ENCODE assay signal across 22 cellular contexts in the genomic region with DNA sequence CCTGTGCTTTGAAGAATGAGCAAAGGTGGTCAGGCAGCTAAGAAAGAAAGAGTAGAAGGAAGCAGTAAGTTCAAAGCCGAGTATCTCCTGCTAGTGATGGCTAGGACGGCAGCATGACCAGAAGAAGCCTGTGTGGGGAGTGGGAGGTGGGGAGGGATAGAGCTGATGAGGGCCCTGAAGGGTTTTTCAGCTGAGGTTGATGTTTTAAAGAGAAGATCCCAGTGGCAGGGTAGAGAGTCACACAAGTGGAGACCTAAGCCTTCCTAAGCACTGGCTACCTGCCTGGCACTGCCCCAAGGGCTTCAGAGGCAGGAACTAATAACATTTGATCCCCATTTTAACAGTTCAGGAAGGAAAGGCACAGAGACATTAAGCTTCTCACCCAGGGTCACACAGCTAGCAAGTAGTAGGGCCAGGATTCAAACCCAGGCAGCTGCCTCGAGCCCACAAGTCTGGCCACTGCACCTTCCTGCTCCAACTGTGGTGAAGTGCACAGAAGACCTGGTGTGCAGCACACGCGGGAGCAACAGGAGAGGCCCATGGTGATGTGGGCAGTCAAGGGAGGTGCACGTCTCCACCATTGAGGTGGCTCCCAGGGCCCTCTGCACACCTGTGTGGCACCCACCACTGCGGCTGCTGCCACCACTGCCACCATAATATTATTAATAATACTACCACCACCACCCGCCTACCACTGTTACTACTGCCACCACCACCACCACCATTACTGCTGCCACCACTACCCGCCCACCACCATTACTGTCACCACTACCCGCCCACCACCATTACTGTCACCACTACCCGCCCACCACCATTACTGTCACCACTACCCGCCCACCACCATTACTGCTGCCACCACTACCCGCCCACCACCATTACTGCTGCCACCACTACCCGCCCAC. TPM values are rescaled to one million over a fixed set of nuclear protein-coding genes. Genes with fewer than 3 reads are reported as not detected.
DNase-seq lines count a peak whose midpoint lies in the region; ATAC-seq and TF ChIP-seq lines count a peak whose summit lies in the region.
"Had no signal": no experiment of that assay in that cellular context is flagged by ENCODE, and none has a peak within 500 bp of the region (broad histone marks: within the 10 kb centered on the region; RNA-seq: fewer than 3 reads in every experiment).

No MANE protein-coding gene starts in this region.

- no peak for TF ChIP-seq CTCF in spleen (IDR thresholded peaks at IDR 0.05 in 8 of 11, conservative IDR thresholded peaks at IDR 0.05 in 3 of 11)

- no peak overlapping the region for H3K27ac ChIP-seq in spleen
- H3K27ac ChIP-seq: 22Rv1, Peyer's patch, stomach, transverse colon had no signal

- no peak for DNase-seq in T-helper 2 cell treated with Interferon-gamma antibody and Interleukin-4, amounts not matched to agents 5 μg/mL and 100 μg/mL, for 36 hours (ENCODE audit: low spot score)
- DNase-seq in T-helper 2 cell (no peak), spleen (no peak), NCI-H2107 treated with DMSO at 0.1 percent for 48 hours (lab: John Stamatoyannopoulos, UW; ENCODE audit: unreplicated experiment) (no peak)
- no peak for DNase-seq in stimulated activated naive CD8-positive, alpha-beta T cell treated with anti-CD3 and anti-CD28 coated beads, Interleukin-15, Interleukin-2, amounts not matched to agents 100 U/mL and 50 U/mL, for 24 hours
- DNase-seq in effector memory CD8-positive, alpha-beta T cell = no peak
- DNase-seq: cerebellar nuclear complex, hippocampal formation, islet precursor cell, NCI-H1092, NCI-H2029 treated with DMSO at 0.1 percent for 48 hours, nucleus accumbens, Peyer's patch, retina, stomach, transverse colon had no signal

- TF ChIP-seq POLR2A in spleen (IDR thresholded peaks at IDR 0.05) = no peak

- no peaks in the 10 kb centered on the region for H3K4me1 Mint-ChIP-seq in T-helper 2 cell treated with Interferon-gamma antibody and Interleukin-4, amounts not matched to agents 5 μg/mL and 100 μg/mL, for 36 hours (ENCODE audit: low read depth)
- H3K4me1 Mint-ChIP-seq in stimulated activated naive CD8-positive, alpha-beta T cell treated with anti-CD3 and anti-CD28 coated beads, Interleukin-15, Interleukin-2, amounts not matched to agents 100 ng/mL and 50 ng/mL, for 24 hours (ENCODE audit: low read depth) = no peaks in the 10 kb centered on the region
- peaks cover 6 to 8% of the 10 kb centered on the region in 2 donors for H3K4me1 Mint-ChIP-seq in effector memory CD8-positive, alpha-beta T cell (ENCODE audit: low read depth in 2 of 2)
- H3K4me1 Mint-ChIP-seq: WTC11 had no signal

- H3K36me3 Mint-ChIP-seq in T-helper 2 cell treated with Interferon-gamma antibody and Interleukin-4, amounts not matched to agents 5 μg/mL and 100 μg/mL, for 36 hours (ENCODE audit: low read depth) = peaks cover 53% of the 10 kb centered on the region
- H3K36me3 Mint-ChIP-seq in stimulated activated naive CD8-positive, alpha-beta T cell treated with anti-CD3 and anti-CD28 coated beads, Interleukin-15, Interleukin-2, amounts not matched to agents 100 ng/mL and 50 ng/mL, for 24 hours (ENCODE audit: low read depth) = peaks cover 66% of the 10 kb centered on the region
- peaks cover 74% of the 10 kb centered on the region for H3K36me3 Mint-ChIP-seq in effector memory CD8-positive, alpha-beta T cell (ENCODE audit: insufficient read depth)

- no peaks in the 10 kb centered on the region for H3K27me3 ChIP-seq in spleen (replicated peaks in 1 of 7)
- H3K27me3 ChIP-seq: Peyer's patch, stomach, transverse colon had no signal

- H3K9me3 Mint-ChIP-seq in T-helper 2 cell treated with Interferon-gamma antibody and Interleukin-4, amounts not matched to agents 5 μg/mL and 100 μg/mL, for 36 hours = no peaks in the 10 kb centered on the region
- H3K9me3 Mint-ChIP-seq in stimulated activated naive CD8-positive, alpha-beta T cell treated with anti-CD3 and anti-CD28 coated beads, Interleukin-15, Interleukin-2, amounts not matched to agents 100 ng/mL and 50 ng/mL, for 24 hours = no peaks in the 10 kb centered on the region
- no peaks in the 10 kb centered on the region for H3K9me3 Mint-ChIP-seq in effector memory CD8-positive, alpha-beta T cell
- H3K9me3 Mint-ChIP-seq: WTC11 had no signal

- H3K4me3 Mint-ChIP-seq in T-helper 2 cell treated with Interferon-gamma antibody and Interleukin-4, amounts not matched to agents 5 μg/mL and 100 μg/mL, for 36 hours = no peak overlapping the region
- H3K4me3 Mint-ChIP-seq in stimulated activated naive CD8-positive, alpha-beta T cell treated with anti-CD3 and anti-CD28 coated beads, Interleukin-15, Interleukin-2, amounts not matched to agents 100 ng/mL and 50 ng/mL, for 24 hours = no peak overlapping the region
- H3K4me3 Mint-ChIP-seq in effector memory CD8-positive, alpha-beta T cell = no peak overlapping the region
- H3K4me3 Mint-ChIP-seq: WTC11 had no signal

- no peaks in the 10 kb centered on the region for H3K27me3 Mint-ChIP-seq in T-helper 2 cell treated with Interferon-gamma antibody and Interleukin-4, amounts not matched to agents 5 μg/mL and 100 μg/mL, for 36 hours (ENCODE audit: low read depth)
- no peaks in the 10 kb centered on the region for H3K27me3 Mint-ChIP-seq in stimulated activated naive CD8-positive, alpha-beta T cell treated with anti-CD3 and anti-CD28 coated beads, Interleukin-15, Interleukin-2, amounts not matched to agents 100 ng/mL and 50 ng/mL, for 24 hours
- no peaks in the 10 kb centered on the region for H3K27me3 Mint-ChIP-seq in effector memory CD8-positive, alpha-beta T cell

- 80 to 88% (median 87%) methylated on average over 11 to 14 of the region's 14 CpGs for WGBS in spleen, 5 donors

- no peak for ATAC-seq in stimulated activated naive CD8-positive, alpha-beta T cell treated with anti-CD3 and anti-CD28 coated beads, Interleukin-15, Interleukin-2, amounts not matched to agents 100 U/mL and 50 U/mL, for 24 hours
- ATAC-seq in effector memory CD8-positive, alpha-beta T cell (replicated peaks) = no peak
- no peak for ATAC-seq in GM21526 (IDR thresholded peaks at IDR 0.05; ENCODE audit: low FRiP score, unreplicated experiment)
- ATAC-seq: WTC11 had no signal

- H3K4me1 ChIP-seq in spleen = peaks cover 0 to 6% (median 0%) of the 10 kb centered on the region in 6 donors
- H3K4me1 ChIP-seq: HAP-1, Peyer's patch, stomach, transverse colon had no signal

- intact Hi-C loops in spleen (cut with DNase I; ENCODE audit: low total_unique reads) = no loop called here

- H3K36me3 ChIP-seq in spleen = peaks cover 0 to 99% (median 62%) of the 10 kb centered on the region in 6 donors

- H3K9me3 ChIP-seq in spleen = no peaks in the 10 kb centered on the region
- H3K9me3 ChIP-seq: HAP-1, Peyer's patch, stomach, transverse colon had no signal

- H3K4me3 ChIP-seq in spleen = no peak overlapping the region
- H3K4me3 ChIP-seq: HAP-1, lung, Peyer's patch, stomach, transverse colon had no signal

- peak overlapping the region; percentile 22 for H3K27ac Mint-ChIP-seq in T-helper 2 cell treated with Interferon-gamma antibody and Interleukin-4, amounts not matched to agents 5 μg/mL and 100 μg/mL, for 36 hours
- peak overlapping the region; percentile 51 for H3K27ac Mint-ChIP-seq in stimulated activated naive CD8-positive, alpha-beta T cell treated with anti-CD3 and anti-CD28 coated beads, Interleukin-15, Interleukin-2, amounts not matched to agents 100 ng/mL and 50 ng/mL, for 24 hours
- peak overlapping the region; percentile 59 to 71 for H3K27ac Mint-ChIP-seq in effector memory CD8-positive, alpha-beta T cell
- H3K27ac Mint-ChIP-seq: WTC11 had no signal

RNA-seq across cellular contexts. Expression of gene CUL4A, which starts 22.1 kb away (rescaled TPM):
- 10 to 100 TPM; 54.8 to 99.3 (median 70.1) TPM for total RNA-seq in spleen
- polyA plus RNA-seq in spleen = 10 to 100 TPM; 24.4 to 35.6 (median 34.7) TPM

RNA-seq across cellular contexts. Expression of gene PCID2, which starts 23.1 kb away (rescaled TPM):
- total RNA-seq in spleen = 10 to 100 TPM; 38.4 to 71.0 (median 49.9) TPM
- 10 to 100 TPM; 34.3 to 45.6 (median 41.2) TPM for polyA plus RNA-seq in spleen
